Comparison of ENCODE assay signal across 8 cellular contexts in genomic region chr18:62586148-62586774, GRCh38.
DNase-seq lines count a peak whose midpoint lies in the region; ATAC-seq and TF ChIP-seq lines count a peak whose summit lies in the region.

No MANE protein-coding gene starts in this region.

- intact Hi-C loops in CD4-positive, alpha-beta memory T cell (cut with micrococcal nuclease) = loop anchor here (1.0 kb wide), 1 partner anchor 396 kb away; no protein-coding TSS in a partner anchor
- intact Hi-C loops in PC-3 (cut with micrococcal nuclease) = loop anchor here (1.0 to 10.0 kb wide), 3 partner anchors 369 to 739 kb away; no protein-coding TSS in a partner anchor

- H3K27ac Mint-ChIP-seq in CD4-positive, alpha-beta memory T cell = peak overlapping the region in 4 of 7 donors; percentile 10 to 76 (median 27)
- H3K27ac Mint-ChIP-seq in activated T-cell treated with anti-CD3 and anti-CD28 coated beads, Interleukin-2, amount 50 U/mL, for 72 hours = peak overlapping the region; percentile 29
- H3K27ac Mint-ChIP-seq in neural crest cell (ENCODE audit: unreplicated experiment) = no peak overlapping the region

- peak in 4 of 5 donors; percentile 28 to 41 (median 33) for DNase-seq in CD4-positive, alpha-beta memory T cell
- DNase-seq in PC-3 (peak; percentile 65), fibroblast of lung (ENCODE audit: low read depth in 2 of 2) (peak; percentile 60 to 72), neural crest cell (ENCODE audit: low read depth, low spot score) (peak; percentile 81), substantia nigra (lab: John Stamatoyannopoulos, UW) (peak in 47 of 49 donors; percentile 11 to 87 (median 69))
- peak; percentile 86 to 93 for DNase-seq in activated T-cell treated with anti-CD3 and anti-CD28 coated beads, Interleukin-2, amount 50 U/mL, for 72 hours

- peak overlapping the region in 1 of 2 donors; percentile 4 for H3K4me3 ChIP-seq in CD4-positive, alpha-beta memory T cell (ENCODE audit: low read length in 2 of 2)
- H3K4me3 ChIP-seq in PC-3 (ENCODE audit: low read length) (no peak overlapping the region; the same call in 1 of the 2 replicates), fibroblast of lung (replicated peaks in 1 of 4; ENCODE audit: control extremely low read depth in 1 of 4, insufficient read depth in 1 of 4, low read depth in 3 of 4, low read length in 4 of 4) (peak overlapping the region in 1 of 4 experiments; percentile 10)

- H2AFZ ChIP-seq in PC-3 (ENCODE audit: low read length) = no peak overlapping the region
- no peak overlapping the region for H2AFZ ChIP-seq in fibroblast of lung (ENCODE audit: low read length)

- no peak overlapping the region for H3K9ac ChIP-seq in PC-3 (ENCODE audit: low read length)
- no peak overlapping the region for H3K9ac ChIP-seq in fibroblast of lung (ENCODE audit: insufficient read depth, low read length)

- peak; percentile 79 for ATAC-seq in GM19395 (IDR thresholded peaks at IDR 0.05; ENCODE audit: unreplicated experiment)
- peak; percentile 66 for ATAC-seq in HG03565 (IDR thresholded peaks at IDR 0.05; ENCODE audit: unreplicated experiment)
- ATAC-seq in PC-3 = peak; percentile 72
- peak; percentile 76 to 78 for ATAC-seq in activated T-cell treated with anti-CD3 and anti-CD28 coated beads, Interleukin-2, amount 50 U/mL, for 72 hours (replicated peaks in 1 of 2)

- no peaks in the 10 kb centered on the region for H3K27me3 Mint-ChIP-seq in CD4-positive, alpha-beta memory T cell
- no peaks in the 10 kb centered on the region for H3K27me3 Mint-ChIP-seq in activated T-cell treated with anti-CD3 and anti-CD28 coated beads, Interleukin-2, amount 50 U/mL, for 72 hours (ENCODE audit: low read depth)
- no peaks in the 10 kb centered on the region for H3K27me3 Mint-ChIP-seq in neural crest cell (ENCODE audit: low read depth)

- CTCF ChIA-PET in CD4-positive, alpha-beta memory T cell (lab: Charles Lee; ENCODE audit: partially characterized antibody) = interaction anchor here (0.7 to 2.3 kb wide), 30 partner anchors 9 to 853 kb away, joined by 3 to 14 read pairs (median 4); no protein-coding TSS in a partner anchor
- CTCF ChIA-PET in PC-3 (lab: Charles Lee) = interaction anchor here (0.6 to 0.7 kb wide), 5 partner anchors 128 to 392 kb away, joined by 3 to 4 read pairs (median 3); partner anchors contain the start of gene TNFRSF11A

- H3K79me2 ChIP-seq in PC-3 (ENCODE audit: low read length) = no peaks in the 10 kb centered on the region
- H3K79me2 ChIP-seq in fibroblast of lung (ENCODE audit: control insufficient read depth, insufficient read depth, low read length) = no peaks in the 10 kb centered on the region

- H3K9me3 Mint-ChIP-seq in CD4-positive, alpha-beta memory T cell = no peaks in the 10 kb centered on the region
- no peaks in the 10 kb centered on the region for H3K9me3 Mint-ChIP-seq in activated T-cell treated with anti-CD3 and anti-CD28 coated beads, Interleukin-2, amount 50 U/mL, for 72 hours
- no peaks in the 10 kb centered on the region for H3K9me3 Mint-ChIP-seq in neural crest cell

- no TSS peak for BruUV-seq in PC-3 (replicated peaks; lab: Mats Ljungman, UMichigan)

- H3F3A ChIP-seq in PC-3 (ENCODE audit: low read length, unreplicated experiment) = no peaks in the 10 kb centered on the region

- no peaks in the 10 kb centered on the region for H3K36me3 ChIP-seq in CD4-positive, alpha-beta memory T cell (ENCODE audit: insufficient read depth, low read length)
- H3K36me3 ChIP-seq in PC-3 (ENCODE audit: low read depth, low read length) (no peaks in the 10 kb centered on the region; the same call in 1 of the 2 replicates), fibroblast of lung (ENCODE audit: control insufficient read depth, insufficient read depth, low read length) (no peaks in the 10 kb centered on the region)

- TF ChIP-seq CTCF in PC-3 (conservative IDR thresholded peaks at IDR 0.05; ENCODE audit: low read depth, low read length) (peak; percentile 95), fibroblast of lung (conservative IDR thresholded peaks at IDR 0.05 in 1 of 2, IDR thresholded peaks at IDR 0.05 in 1 of 2; ENCODE audit: low read depth in 1 of 2, low read length in 2 of 2) (peak; percentile 96), neural crest cell (conservative IDR thresholded peaks at IDR 0.05) (peak; percentile 95)

- no peaks in the 10 kb centered on the region for H3K27me3 ChIP-seq in CD4-positive, alpha-beta memory T cell (ENCODE audit: insufficient read depth, low read length)
- H3K27me3 ChIP-seq in PC-3 (ENCODE audit: low read length) = no peaks in the 10 kb centered on the region
- no peaks in the 10 kb centered on the region for H3K27me3 ChIP-seq in fibroblast of lung (ENCODE audit: control insufficient read depth, insufficient read depth, low read length)

- H3K9me3 ChIP-seq in CD4-positive, alpha-beta memory T cell (ENCODE audit: control insufficient read depth in 1 of 2, low read length in 2 of 2) = no peaks in the 10 kb centered on the region
- no peaks in the 10 kb centered on the region for H3K9me3 ChIP-seq in PC-3 (ENCODE audit: low read length)
- H3K9me3 ChIP-seq in fibroblast of lung (ENCODE audit: control insufficient read depth, insufficient read depth, low read depth, low read length) = no peaks in the 10 kb centered on the region

- POLR2A ChIA-PET in CD4-positive, alpha-beta memory T cell (lab: Charles Lee; ENCODE audit: partially characterized antibody) = interaction anchor here (1.2 to 1.4 kb wide), 2 partner anchors 62 to 166 kb away, joined by 4 read pairs; no protein-coding TSS in a partner anchor
- POLR2A ChIA-PET in PC-3 (lab: Charles Lee; ENCODE audit: unreplicated experiment) = no interaction called here

- H3K27ac ChIP-seq in CD4-positive, alpha-beta memory T cell (ENCODE audit: low read depth, low read length) = no peak overlapping the region
- no peak overlapping the region for H3K27ac ChIP-seq in PC-3 (ENCODE audit: low read length)
- H3K27ac ChIP-seq in fibroblast of lung (ENCODE audit: insufficient read depth, low read length) = no peak overlapping the region
- peak overlapping the region; percentile 1 for H3K27ac ChIP-seq in substantia nigra (ENCODE audit: low read depth, low read length, poor library complexity, severe bottlenecking)

- H3K4me1 ChIP-seq in CD4-positive, alpha-beta memory T cell (ENCODE audit: insufficient read depth, low read length) = peaks cover 27% of the 10 kb centered on the region
- H3K4me1 ChIP-seq in PC-3 (ENCODE audit: insufficient read depth, low read length) = peaks cover 4% of the 10 kb centered on the region
- H3K4me1 ChIP-seq in fibroblast of lung (ENCODE audit: control insufficient read depth, extremely low read depth, insufficient read depth, low read length) = no peaks in the 10 kb centered on the region

- H3K4me2 ChIP-seq in PC-3 (ENCODE audit: low read length) = peak overlapping the region; percentile 26
- peak overlapping the region; percentile 21 for H3K4me2 ChIP-seq in fibroblast of lung (ENCODE audit: extremely low read depth, insufficient read depth, low read length)

- H3K36me3 Mint-ChIP-seq in CD4-positive, alpha-beta memory T cell = peaks cover 0 to 7% of the 10 kb centered on the region in 2 donors
- peaks cover 0 to 4% of the 10 kb centered on the region in 2 donors for H3K36me3 Mint-ChIP-seq in activated T-cell treated with anti-CD3 and anti-CD28 coated beads, Interleukin-2, amount 50 U/mL, for 72 hours (ENCODE audit: insufficient read depth in 2 of 2)
- peaks cover 5% of the 10 kb centered on the region for H3K36me3 Mint-ChIP-seq in neural crest cell (ENCODE audit: low read depth)

- H3K4me1 Mint-ChIP-seq in CD4-positive, alpha-beta memory T cell = peaks cover 20 to 38% (median 31%) of the 10 kb centered on the region in 4 donors
- H3K4me1 Mint-ChIP-seq in activated T-cell treated with anti-CD3 and anti-CD28 coated beads, Interleukin-2, amount 50 U/mL, for 72 hours (ENCODE audit: low read depth) = peaks cover 46% of the 10 kb centered on the region
- H3K4me1 Mint-ChIP-seq in neural crest cell = peaks cover 18% of the 10 kb centered on the region

- H3K4me3 Mint-ChIP-seq in CD4-positive, alpha-beta memory T cell = peak overlapping the region; percentile 21 to 75 (median 34)
- peak overlapping the region; percentile 42 to 66 for H3K4me3 Mint-ChIP-seq in activated T-cell treated with anti-CD3 and anti-CD28 coated beads, Interleukin-2, amount 50 U/mL, for 72 hours
- H3K4me3 Mint-ChIP-seq in neural crest cell = no peak overlapping the region

- H4K20me1 ChIP-seq in PC-3 (ENCODE audit: low read length) = no peaks in the 10 kb centered on the region
- H4K20me1 ChIP-seq in fibroblast of lung (ENCODE audit: control insufficient read depth, extremely low read depth, insufficient read depth, low read length) = no peaks in the 10 kb centered on the region

- no peaks in the 10 kb centered on the region for H3K9me2 ChIP-seq in PC-3 (replicated peaks; ENCODE audit: low read length)

Comparison
In these comparisons a context has a peak if more than half of its experiments do, and no peak if none do; other contexts are left out.
1. DNase-seq: peak in every context shown above with its lines; median percentile 90 in activated T-cell treated with anti-CD3 and anti-CD28 coated beads, Interleukin-2, amount 50 U/mL, for 72 hours; 81 in neural crest cell; 69 in substantia nigra; 66 in fibroblast of lung; 65 in PC-3; 33 in CD4-positive, alpha-beta memory T cell.